In the genomic region with DNA sequence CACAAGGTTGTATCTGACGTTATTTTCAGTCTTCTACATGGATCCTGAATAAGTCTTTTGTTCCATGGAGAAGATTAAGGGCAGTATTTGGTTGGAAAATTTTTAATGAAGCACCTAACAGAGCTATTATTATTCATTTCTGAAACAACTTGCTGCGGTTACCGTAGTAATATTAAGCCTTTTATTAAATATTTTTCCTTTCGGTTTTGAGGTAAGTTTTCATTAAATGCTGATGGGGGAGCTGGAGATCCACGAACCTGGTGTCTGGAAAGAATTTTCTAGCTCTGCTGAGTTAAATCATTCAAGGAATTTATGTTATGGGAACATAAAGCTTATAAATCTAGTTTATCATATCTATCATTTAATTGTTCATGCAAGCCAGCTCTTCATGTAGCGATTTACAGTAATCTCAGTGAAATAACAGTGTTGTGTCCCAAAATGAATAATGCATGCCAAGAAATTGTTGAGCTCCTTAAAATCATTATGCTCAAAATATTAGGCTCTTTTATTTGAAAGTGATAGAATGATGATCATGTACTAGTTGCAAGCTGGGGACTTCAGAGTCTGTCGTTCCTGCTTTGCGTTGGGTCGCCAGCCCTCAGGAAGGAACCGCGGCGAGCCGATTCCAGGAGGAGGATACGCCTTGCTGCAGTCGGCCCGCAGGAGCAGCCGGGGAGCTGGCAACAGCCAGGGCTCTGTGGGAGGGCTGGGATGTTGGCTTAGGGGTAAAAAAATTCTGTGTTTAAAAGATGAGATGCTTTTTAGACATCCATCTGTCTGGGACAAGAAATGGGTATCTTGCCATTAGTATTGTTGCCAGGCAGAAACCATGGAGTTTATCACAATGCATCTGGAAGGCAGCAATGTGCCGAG, we compare ENCODE assay signal across 9 cellular contexts.
DNase-seq lines count a peak whose midpoint lies in the region; ATAC-seq and TF ChIP-seq lines count a peak whose summit lies in the region.
"Had no signal": no experiment of that assay in that cellular context is flagged by ENCODE, and none has a peak within 500 bp of the region (broad histone marks: within the 10 kb centered on the region; RNA-seq: fewer than 3 reads in every experiment).

No MANE protein-coding gene starts in this region.

- H3K4me3 ChIP-seq in cardiac muscle cell (no peak overlapping the region), muscle layer of colon (ENCODE audit: low read depth in 1 of 2, low read length in 2 of 2) (peak overlapping the region; percentile 43), mucosa of descending colon (no peak overlapping the region)

- H3K9me3 ChIP-seq in cardiac muscle cell (ENCODE audit: low read depth), result no peaks in the 10 kb centered on the region
- H3K9me3 ChIP-seq in muscle layer of colon (ENCODE audit: low read length), result no peaks in the 10 kb centered on the region
- H3K9me3 ChIP-seq in mucosa of descending colon, result no peaks in the 10 kb centered on the region

- peak in 1 of 2 donors; percentile 78 for DNase-seq in cardiac muscle cell (ENCODE audit: low read depth in 1 of 2, low spot score in 1 of 2)
- no peak for DNase-seq in cardiac septum (ENCODE audit: low spot score)
- no peak for DNase-seq in epithelial cell of prostate (ENCODE audit: low read depth, low spot score)
- DNase-seq in mucosa of descending colon, result no peak
- no peak for DNase-seq in NCI-H2171 (lab: John Stamatoyannopoulos, UW)
- DNase-seq in NCI-H146 treated with DMSO at 0.1 percent for 48 hours (lab: John Stamatoyannopoulos, UW; ENCODE audit: unreplicated experiment), result no peak

- no peaks in the 10 kb centered on the region for H3K4me1 ChIP-seq in cardiac muscle cell (ENCODE audit: low read depth)
- H3K4me1 ChIP-seq in muscle layer of colon (ENCODE audit: insufficient read depth, low read length), result peaks cover 21% of the 10 kb centered on the region
- H3K4me1 ChIP-seq in mucosa of descending colon (ENCODE audit: low read depth), result no peaks in the 10 kb centered on the region

- H3K9ac ChIP-seq in muscle layer of colon (ENCODE audit: low read length), result no peak overlapping the region

- ATAC-seq in mucosa of descending colon, result no peak
- no peak for ATAC-seq in HG02970 (IDR thresholded peaks at IDR 0.05; ENCODE audit: low FRiP score, unreplicated experiment)

- TF ChIP-seq CTCF in cardiac muscle cell (IDR thresholded peaks at IDR 0.05; ENCODE audit: low read depth, low read length) (peak; percentile 57), mucosa of descending colon (IDR thresholded peaks at IDR 0.05) (no peak)

- H3K27me3 ChIP-seq in cardiac muscle cell, result no peaks in the 10 kb centered on the region
- H3K27me3 ChIP-seq in muscle layer of colon (ENCODE audit: control insufficient read depth in 1 of 2, insufficient read depth in 2 of 2, low read length in 2 of 2), result no peaks in the 10 kb centered on the region

- H3K27ac ChIP-seq in cardiac muscle cell (no peak overlapping the region), epithelial cell of prostate (peak overlapping the region; percentile 0), muscle layer of colon (ENCODE audit: low read depth, low read length) (no peak overlapping the region)
- H3K27ac ChIP-seq: C4-2B had no signal

- intact Hi-C loops in cardiac septum (cut with DNase I) (no loop called here), mucosa of descending colon (cut with DNase I, micrococcal nuclease) (no loop called here)

- H3K36me3 ChIP-seq in cardiac muscle cell (no peaks in the 10 kb centered on the region), muscle layer of colon (ENCODE audit: insufficient read depth, low read length) (peaks cover 9% of the 10 kb centered on the region), mucosa of descending colon (ENCODE audit: low read depth) (no peaks in the 10 kb centered on the region)

Comparison
In these comparisons a context has a peak if more than half of its experiments do, and no peak if none do; other contexts are left out.
1. H3K4me3 ChIP-seq: peak in muscle layer of colon (2 of 2); none in cardiac muscle cell (single experiment) and mucosa of descending colon (single experiment).